Comparison of ENCODE assay signal across 15 cellular contexts in the genomic region with DNA sequence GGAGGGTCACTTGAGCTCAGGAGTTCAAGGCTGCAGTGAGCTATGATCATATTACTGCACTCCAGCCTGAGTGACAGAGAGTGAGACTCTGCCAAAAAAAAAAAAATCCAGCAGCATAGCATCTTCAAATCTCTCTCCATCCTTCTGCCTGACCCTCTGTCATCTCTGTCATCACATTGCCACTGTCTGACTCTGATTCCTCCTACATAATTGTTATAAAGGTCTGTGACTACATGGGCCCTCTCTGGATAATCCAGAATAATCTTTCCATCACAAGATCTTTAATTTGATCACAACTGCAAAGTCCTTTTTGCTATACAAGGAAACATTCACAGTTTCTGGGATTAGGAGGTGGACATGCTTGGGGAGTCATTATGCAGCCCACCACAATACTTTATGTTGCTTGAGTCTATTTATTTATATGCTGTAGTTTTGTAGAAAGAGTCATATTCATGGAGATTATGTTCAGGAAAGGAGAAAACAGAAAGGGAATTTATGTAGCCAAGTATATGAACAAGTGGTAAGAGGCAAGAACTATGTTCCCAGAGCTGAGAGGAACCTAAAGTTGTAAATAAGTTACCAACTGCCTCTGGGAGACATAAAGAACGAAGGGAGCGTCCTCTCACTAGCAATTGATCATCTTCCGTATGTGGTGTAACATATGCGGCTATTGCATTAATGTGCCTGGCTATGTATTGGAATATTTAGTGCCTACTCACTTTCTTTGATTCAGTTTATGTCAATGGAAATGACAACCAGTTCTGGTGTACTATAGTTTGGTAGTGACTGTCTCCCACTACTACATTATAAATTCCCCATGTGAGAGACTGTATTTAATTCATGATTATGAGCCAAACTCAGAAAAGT. TPM values are rescaled to one million over a fixed set of nuclear protein-coding genes. Genes with fewer than 3 reads are reported as not detected.
DNase-seq lines count a peak whose midpoint lies in the region; ATAC-seq and TF ChIP-seq lines count a peak whose summit lies in the region.
"Had no signal": no experiment of that assay in that cellular context is flagged by ENCODE, and none has a peak within 500 bp of the region (broad histone marks: within the 10 kb centered on the region; RNA-seq: fewer than 3 reads in every experiment).

No MANE protein-coding gene starts in this region.

- H3K4me3 Mint-ChIP-seq in chondrocyte (ENCODE audit: unreplicated experiment): no peak overlapping the region
- H3K4me3 Mint-ChIP-seq in type B pancreatic cell: no peak overlapping the region
- H3K4me3 Mint-ChIP-seq: activated CD8-positive, alpha-beta T cell treated with anti-CD3 and anti-CD28 coated beads for 36 hours; activated T-helper 17 cell treated with anti-CD3 and anti-CD28 coated beads, Interleukin-2, amount 50 U/mL, for 72 hours; CD4-positive, alpha-beta T cell had no signal

- ATAC-seq in left colon (peak; percentile 15), GM18517 (IDR thresholded peaks at IDR 0.05; ENCODE audit: unreplicated experiment) (no peak), GM18858 (IDR thresholded peaks at IDR 0.05; ENCODE audit: unreplicated experiment) (no peak)
- ATAC-seq: activated CD8-positive, alpha-beta T cell treated with anti-CD3 and anti-CD28 coated beads for 36 hours; activated T-helper 17 cell treated with anti-CD3 and anti-CD28 coated beads, Interleukin-2, amount 50 U/mL, for 72 hours had no signal

- H3K9me3 Mint-ChIP-seq in chondrocyte (ENCODE audit: low read depth) (no peaks in the 10 kb centered on the region), type B pancreatic cell (peaks cover 5% of the 10 kb centered on the region)
- H3K9me3 Mint-ChIP-seq: activated CD8-positive, alpha-beta T cell treated with anti-CD3 and anti-CD28 coated beads for 36 hours; CD4-positive, alpha-beta T cell had no signal

- peaks cover 53% of the 10 kb centered on the region for H3K4me1 Mint-ChIP-seq in chondrocyte (ENCODE audit: low read depth)
- H3K4me1 Mint-ChIP-seq in type B pancreatic cell (ENCODE audit: unreplicated experiment): peaks cover 55% of the 10 kb centered on the region
- H3K4me1 Mint-ChIP-seq: activated T-helper 17 cell treated with anti-CD3 and anti-CD28 coated beads, Interleukin-2, amount 50 U/mL, for 72 hours had no signal

- H3K36me3 Mint-ChIP-seq in chondrocyte (ENCODE audit: low read depth) (peaks cover 27% of the 10 kb centered on the region), type B pancreatic cell (peaks cover 28% of the 10 kb centered on the region)

- TF ChIP-seq CTCF in chondrocyte (IDR thresholded peaks at IDR 0.05) (no peak), type B pancreatic cell (conservative IDR thresholded peaks at IDR 0.05) (no peak)

- intact Hi-C loops in left colon (cut with DNase I, micrococcal nuclease): no loop called here

- H3K27me3 Mint-ChIP-seq in chondrocyte (ENCODE audit: low read depth) (no peaks in the 10 kb centered on the region), type B pancreatic cell (no peaks in the 10 kb centered on the region)
- H3K27me3 Mint-ChIP-seq: CD4-positive, alpha-beta T cell; progenitor cell of endocrine pancreas had no signal

- H3K27ac Mint-ChIP-seq in chondrocyte (ENCODE audit: unreplicated experiment) (peak overlapping the region; percentile 69), type B pancreatic cell (peak overlapping the region; percentile 83)
- H3K27ac Mint-ChIP-seq: activated CD8-positive, alpha-beta T cell treated with anti-CD3 and anti-CD28 coated beads for 36 hours; activated T-helper 17 cell treated with anti-CD3 and anti-CD28 coated beads, Interleukin-2, amount 50 U/mL, for 72 hours; CD4-positive, alpha-beta T cell had no signal

- DNase-seq in DMS 273 (lab: John Stamatoyannopoulos, UW; ENCODE audit: unreplicated experiment): peak; percentile 10
- no peak for DNase-seq in DMS 273 treated with DMSO at 0.1 percent for 48 hours (lab: John Stamatoyannopoulos, UW)
- DNase-seq in chondrocyte (ENCODE audit: low spot score): no peak
- DNase-seq in left colon: no peak
- DNase-seq in type B pancreatic cell (ENCODE audit: extremely low spot score, unreplicated experiment): no peak
- no peak for DNase-seq in iPS-NIHi7 (ENCODE audit: extremely low spot score)
- DNase-seq: activated CD8-positive, alpha-beta T cell treated with anti-CD3 and anti-CD28 coated beads for 36 hours; amygdala; CD4-positive, alpha-beta T cell; NCI-H1048; thyroid gland had no signal

RNA-seq across cellular contexts. Expression of gene RND3, which starts 21.5 kb away (rescaled TPM):
- total RNA-seq in chondrocyte (65.1 to 125 TPM (median 124 TPM) in 3 replicates), left colon (10 to 100 TPM; 41.8 to 77.8 TPM), type B pancreatic cell (ENCODE audit: low replicate concordance) (161 and 169 TPM in 2 replicates)
- total RNA-seq: activated CD8-positive, alpha-beta T cell treated with anti-CD3 and anti-CD28 coated beads for 36 hours; activated T-helper 17 cell treated with anti-CD3 and anti-CD28 coated beads, Interleukin-2, amount 50 U/mL, for 72 hours; CD4-positive, alpha-beta T cell had no signal
